ENCODE assay signal across 1 cellular context in the genomic region with DNA sequence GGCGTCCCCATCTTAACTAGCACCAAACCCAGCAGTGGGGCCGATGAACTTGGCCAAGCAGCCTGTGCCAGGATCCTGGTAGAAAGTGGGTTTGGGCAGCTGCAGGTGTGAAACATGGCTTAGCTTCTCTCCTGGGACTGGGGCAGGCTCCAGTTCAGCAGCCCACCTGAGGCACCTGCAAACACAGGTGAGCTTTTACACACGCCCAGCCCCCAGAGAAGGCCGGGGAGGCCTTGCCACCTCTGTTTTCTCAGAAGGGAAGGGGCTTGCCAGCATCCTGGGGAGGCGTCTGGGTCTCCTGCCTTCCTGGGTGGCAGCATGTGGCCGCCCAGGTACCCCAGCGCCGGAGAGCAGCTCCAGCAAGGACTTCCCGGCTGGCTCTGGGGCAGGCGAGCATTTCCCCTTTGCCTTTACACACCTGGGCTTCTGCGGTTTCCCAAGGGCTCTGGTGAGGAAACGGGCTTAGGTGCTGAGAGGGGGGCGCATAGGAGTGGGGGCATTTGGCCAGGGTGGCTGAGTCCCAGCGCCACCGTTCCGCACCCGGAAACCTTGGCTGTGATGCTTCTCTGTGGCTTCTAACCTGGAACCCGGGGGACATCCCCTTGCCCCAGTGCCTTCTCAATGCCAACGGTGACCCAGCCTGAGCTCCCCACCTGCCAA.
TF ChIP-seq lines count a peak whose summit lies in the region.

No MANE protein-coding gene starts in this region.

TF ChIP-seq in H1, 55 proteins besides CTCF, POLR2A, EP300 and RAD21:
- TF ChIP-seq TCF12 (IDR thresholded peaks at IDR 0.05; ENCODE audit: low read depth, low read length), result no peak
- TF ChIP-seq YY1 (IDR thresholded peaks at IDR 0.05; ENCODE audit: low read depth, low read length), result no peak
- no peak for TF ChIP-seq RFX5 (IDR thresholded peaks at IDR 0.05; ENCODE audit: borderline replicate concordance, low read depth, low read length)
- no peak for TF ChIP-seq CBX8 (IDR thresholded peaks at IDR 0.05; ENCODE audit: borderline replicate concordance, low read depth, low read length)
- TF ChIP-seq TEAD4 (IDR thresholded peaks at IDR 0.05; ENCODE audit: low read depth, low read length), result no peak
- TF ChIP-seq RBBP5 (IDR thresholded peaks at IDR 0.05; ENCODE audit: borderline replicate concordance, low read depth, low read length), result no peak
- no peak for TF ChIP-seq ZNF274 (IDR thresholded peaks at IDR 0.05; ENCODE audit: borderline replicate concordance, extremely low read depth, low read length)
- TF ChIP-seq, protein P1, sequence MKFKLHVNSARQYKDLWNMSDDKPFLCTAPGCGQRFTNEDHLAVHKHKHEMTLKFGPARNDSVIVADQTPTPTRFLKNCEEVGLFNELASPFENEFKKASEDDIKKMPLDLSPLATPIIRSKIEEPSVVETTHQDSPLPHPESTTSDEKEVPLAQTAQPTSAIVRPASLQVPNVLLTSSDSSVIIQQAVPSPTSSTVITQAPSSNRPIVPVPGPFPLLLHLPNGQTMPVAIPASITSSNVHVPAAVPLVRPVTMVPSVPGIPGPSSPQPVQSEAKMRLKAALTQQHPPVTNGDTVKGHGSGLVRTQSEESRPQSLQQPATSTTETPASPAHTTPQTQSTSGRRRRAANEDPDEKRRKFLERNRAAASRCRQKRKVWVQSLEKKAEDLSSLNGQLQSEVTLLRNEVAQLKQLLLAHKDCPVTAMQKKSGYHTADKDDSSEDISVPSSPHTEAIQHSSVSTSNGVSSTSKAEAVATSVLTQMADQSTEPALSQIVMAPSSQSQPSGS (IDR thresholded peaks at IDR 0.05; ENCODE audit: low read length), result no peak
- TF ChIP-seq EGR1 (IDR thresholded peaks at IDR 0.05; ENCODE audit: borderline replicate concordance, low read depth, low read length), result no peak
- no peak for TF ChIP-seq BACH1 (IDR thresholded peaks at IDR 0.05; ENCODE audit: low read length)
- TF ChIP-seq SP4 (IDR thresholded peaks at IDR 0.05; ENCODE audit: low read length), result no peak
- no peak for TF ChIP-seq BCL11A (IDR thresholded peaks at IDR 0.05; ENCODE audit: low read depth in 2 of 2, low read length in 2 of 2)
- no peak for TF ChIP-seq POLR2AphosphoS5 (IDR thresholded peaks at IDR 0.05; ENCODE audit: low read depth, low read length)
